ENCODE assay signal across 12 cellular contexts in genomic region chr3:5002174-5002870, GRCh38. TPM values are rescaled to one million over a fixed set of nuclear protein-coding genes. Genes with fewer than 3 reads are reported as not detected.
DNase-seq lines count a peak whose midpoint lies in the region; ATAC-seq and TF ChIP-seq lines count a peak whose summit lies in the region.
"Had no signal": no experiment of that assay in that cellular context is flagged by ENCODE, and none has a peak within 500 bp of the region (broad histone marks: within the 10 kb centered on the region; RNA-seq: fewer than 3 reads in every experiment).

No MANE protein-coding gene starts in this region.

- ATAC-seq in CD8-positive, alpha-beta T cell = peak; percentile 75
- ATAC-seq in GM21423 (IDR thresholded peaks at IDR 0.05; ENCODE audit: unreplicated experiment) (no peak), HG02970 (IDR thresholded peaks at IDR 0.05; ENCODE audit: low FRiP score, unreplicated experiment) (no peak)

- no peak overlapping the region for H3K4me3 Mint-ChIP-seq in CD8-positive, alpha-beta T cell
- H3K4me3 Mint-ChIP-seq in T-helper 1 cell treated with Interleukin-12 subunit alpha and Interleukin-12 subunit beta and Interleukin-4 antibody, amounts not matched to agents 30 μg/mL and 1 μg/mL, for 36 hours = peak overlapping the region; percentile 30

- no peaks in the 10 kb centered on the region for H3K27me3 ChIP-seq in CD8-positive, alpha-beta T cell (ENCODE audit: insufficient read depth, low read length)
- H3K27me3 ChIP-seq in neural cell (ENCODE audit: insufficient read depth, low read depth, low read length) = no peaks in the 10 kb centered on the region
- H3K27me3 ChIP-seq: colonic mucosa had no signal

- H3K9me2 ChIP-seq in neural cell (ENCODE audit: insufficient read depth, low read length) = no peaks in the 10 kb centered on the region

- H3K27ac ChIP-seq in CD8-positive, alpha-beta T cell (ENCODE audit: low read depth, low read length) = no peak overlapping the region
- peak overlapping the region; percentile 37 for H3K27ac ChIP-seq in neural cell (ENCODE audit: low read length)
- H3K27ac ChIP-seq: C4-2B, colonic mucosa had no signal

- H3K36me3 Mint-ChIP-seq in CD8-positive, alpha-beta T cell = no peaks in the 10 kb centered on the region
- H3K36me3 Mint-ChIP-seq in T-helper 1 cell treated with Interleukin-12 subunit alpha and Interleukin-12 subunit beta and Interleukin-4 antibody, amounts not matched to agents 30 μg/mL and 1 μg/mL, for 36 hours (ENCODE audit: low read depth) = no peaks in the 10 kb centered on the region

- peak overlapping the region; percentile 79 for H3K27ac Mint-ChIP-seq in CD8-positive, alpha-beta T cell
- H3K27ac Mint-ChIP-seq in T-helper 1 cell treated with Interleukin-12 subunit alpha and Interleukin-12 subunit beta and Interleukin-4 antibody, amounts not matched to agents 30 μg/mL and 1 μg/mL, for 36 hours = peak overlapping the region; percentile 86

- H3K4me1 Mint-ChIP-seq in CD8-positive, alpha-beta T cell (ENCODE audit: low read depth) = peaks cover 26% of the 10 kb centered on the region
- H3K4me1 Mint-ChIP-seq in T-helper 1 cell treated with Interleukin-12 subunit alpha and Interleukin-12 subunit beta and Interleukin-4 antibody, amounts not matched to agents 30 μg/mL and 1 μg/mL, for 36 hours (ENCODE audit: low read depth) = peaks cover 52% of the 10 kb centered on the region

- H3K9ac ChIP-seq in neural cell (ENCODE audit: low read length) = no peak overlapping the region

- TF ChIP-seq CTCF in CD8-positive, alpha-beta T cell (IDR thresholded peaks at IDR 0.05) = no peak
- no peak for TF ChIP-seq CTCF in neural cell (IDR thresholded peaks at IDR 0.05; ENCODE audit: poor library complexity, severe bottlenecking)

- peak; percentile 11 for TF ChIP-seq RAD21 in neural cell (conservative IDR thresholded peaks at IDR 0.05)

- POLR2A ChIA-PET in CD8-positive, alpha-beta T cell (lab: Charles Lee) = interaction anchor here (1.1 kb wide), 1 partner anchor 15 kb away, joined by 3 read pairs; no protein-coding TSS in a partner anchor

- H3K36me3 ChIP-seq in CD8-positive, alpha-beta T cell (ENCODE audit: insufficient read depth, low read length) = no peaks in the 10 kb centered on the region
- H3K36me3 ChIP-seq in neural cell (ENCODE audit: insufficient read depth, low read length) = no peaks in the 10 kb centered on the region
- H3K36me3 ChIP-seq: colonic mucosa, HAP-1 had no signal

- H3K4me2 ChIP-seq in neural cell (ENCODE audit: low read length) = no peak overlapping the region

- no peak overlapping the region for H3K4me3 ChIP-seq in CD8-positive, alpha-beta T cell (ENCODE audit: low read depth, low read length)
- H3K4me3 ChIP-seq in neural cell (ENCODE audit: low read length) = no peak overlapping the region
- H3K4me3 ChIP-seq: colonic mucosa, HAP-1 had no signal

- no peaks in the 10 kb centered on the region for H3K9me3 Mint-ChIP-seq in CD8-positive, alpha-beta T cell
- H3K9me3 Mint-ChIP-seq in T-helper 1 cell treated with Interleukin-12 subunit alpha and Interleukin-12 subunit beta and Interleukin-4 antibody, amounts not matched to agents 30 μg/mL and 1 μg/mL, for 36 hours = no peaks in the 10 kb centered on the region

- no peaks in the 10 kb centered on the region for H3F3A ChIP-seq in neural cell (ENCODE audit: insufficient read depth, low read length, poor library complexity, severe bottlenecking)

- TF ChIP-seq EP300 in neural cell (conservative IDR thresholded peaks at IDR 0.05; ENCODE audit: poor library complexity, severe bottlenecking) = peak; percentile 53

- intact Hi-C loops in CD8-positive, alpha-beta T cell (cut with DNase I, micrococcal nuclease) = loop anchor here (2.0 kb wide), 1 partner anchor 18 kb away; no protein-coding TSS in a partner anchor

- no peaks in the 10 kb centered on the region for H3K79me2 ChIP-seq in neural cell (replicated peaks; ENCODE audit: insufficient read depth, low read length)

- no peaks in the 10 kb centered on the region for H3K27me3 Mint-ChIP-seq in CD8-positive, alpha-beta T cell (ENCODE audit: low read depth)
- H3K27me3 Mint-ChIP-seq in T-helper 1 cell treated with Interleukin-12 subunit alpha and Interleukin-12 subunit beta and Interleukin-4 antibody, amounts not matched to agents 30 μg/mL and 1 μg/mL, for 36 hours (ENCODE audit: low read depth) = no peaks in the 10 kb centered on the region

- H3K4me1 ChIP-seq in CD8-positive, alpha-beta T cell (ENCODE audit: insufficient read depth, low read length) = peaks cover 9% of the 10 kb centered on the region
- H3K4me1 ChIP-seq: colonic mucosa had no signal

- H3K9me3 ChIP-seq in CD8-positive, alpha-beta T cell (ENCODE audit: low read length) = no peaks in the 10 kb centered on the region
- H3K9me3 ChIP-seq in neural cell (ENCODE audit: low read length) = no peaks in the 10 kb centered on the region
- H3K9me3 ChIP-seq: colonic mucosa, HAP-1 had no signal

- CTCF ChIA-PET in CD8-positive, alpha-beta T cell (lab: Charles Lee) = interaction anchor here (1.0 to 1.6 kb wide), 4 partner anchors 16 to 180 kb away, joined by 3 to 4 read pairs (median 3); no protein-coding TSS in a partner anchor

- H2AFZ ChIP-seq in neural cell (ENCODE audit: low read depth, low read length) = no peak overlapping the region

- no peaks in the 10 kb centered on the region for H4K20me1 ChIP-seq in neural cell (ENCODE audit: insufficient read depth)

- peak in 4 of 7 experiments; percentile 47 to 82 (median 57) for DNase-seq in CD8-positive, alpha-beta T cell
- peak; percentile 81 for DNase-seq in activated effector memory CD4-positive, alpha-beta T cell treated with anti-CD3 and anti-CD28 coated beads, Interleukin-2, amount 50 U/mL, for 16 hours
- DNase-seq in H4 (ENCODE audit: low spot score) (no peak), Ammon's horn (ENCODE audit: low spot score) (no peak)
- DNase-seq: colonic mucosa, NCI-H510A treated with DMSO at 0.1 percent for 48 hours had no signal

TF ChIP-seq in neural cell, 6 proteins besides CTCF, POLR2A, EP300 and RAD21:
- no peak for TF ChIP-seq TAF1 (IDR thresholded peaks at IDR 0.05; ENCODE audit: low read depth)
- TF ChIP-seq MXI1 (conservative IDR thresholded peaks at IDR 0.05; ENCODE audit: poor library complexity, severe bottlenecking) = no peak
- TF ChIP-seq POLR2AphosphoS5 (IDR thresholded peaks at IDR 0.05) = no peak
- TF ChIP-seq EZH2 (IDR thresholded peaks at IDR 0.05; ENCODE audit: borderline replicate concordance, insufficient read depth, low read length, poor library complexity, severe bottlenecking) = no peak
- no peak for TF ChIP-seq SMC3 (conservative IDR thresholded peaks at IDR 0.05; ENCODE audit: poor library complexity)
- TF ChIP-seq, protein P1, sequence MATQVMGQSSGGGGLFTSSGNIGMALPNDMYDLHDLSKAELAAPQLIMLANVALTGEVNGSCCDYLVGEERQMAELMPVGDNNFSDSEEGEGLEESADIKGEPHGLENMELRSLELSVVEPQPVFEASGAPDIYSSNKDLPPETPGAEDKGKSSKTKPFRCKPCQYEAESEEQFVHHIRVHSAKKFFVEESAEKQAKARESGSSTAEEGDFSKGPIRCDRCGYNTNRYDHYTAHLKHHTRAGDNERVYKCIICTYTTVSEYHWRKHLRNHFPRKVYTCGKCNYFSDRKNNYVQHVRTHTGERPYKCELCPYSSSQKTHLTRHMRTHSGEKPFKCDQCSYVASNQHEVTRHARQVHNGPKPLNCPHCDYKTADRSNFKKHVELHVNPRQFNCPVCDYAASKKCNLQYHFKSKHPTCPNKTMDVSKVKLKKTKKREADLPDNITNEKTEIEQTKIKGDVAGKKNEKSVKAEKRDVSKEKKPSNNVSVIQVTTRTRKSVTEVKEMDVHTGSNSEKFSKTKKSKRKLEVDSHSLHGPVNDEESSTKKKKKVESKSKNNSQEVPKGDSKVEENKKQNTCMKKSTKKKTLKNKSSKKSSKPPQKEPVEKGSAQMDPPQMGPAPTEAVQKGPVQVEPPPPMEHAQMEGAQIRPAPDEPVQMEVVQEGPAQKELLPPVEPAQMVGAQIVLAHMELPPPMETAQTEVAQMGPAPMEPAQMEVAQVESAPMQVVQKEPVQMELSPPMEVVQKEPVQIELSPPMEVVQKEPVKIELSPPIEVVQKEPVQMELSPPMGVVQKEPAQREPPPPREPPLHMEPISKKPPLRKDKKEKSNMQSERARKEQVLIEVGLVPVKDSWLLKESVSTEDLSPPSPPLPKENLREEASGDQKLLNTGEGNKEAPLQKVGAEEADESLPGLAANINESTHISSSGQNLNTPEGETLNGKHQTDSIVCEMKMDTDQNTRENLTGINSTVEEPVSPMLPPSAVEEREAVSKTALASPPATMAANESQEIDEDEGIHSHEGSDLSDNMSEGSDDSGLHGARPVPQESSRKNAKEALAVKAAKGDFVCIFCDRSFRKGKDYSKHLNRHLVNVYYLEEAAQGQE (IDR thresholded peaks at IDR 0.05; ENCODE audit: borderline replicate concordance) = no peak

RNA-seq across cellular contexts. Expression of gene BHLHE40, which starts 23.1 kb away (rescaled TPM):
- total RNA-seq in CD8-positive, alpha-beta T cell = 100 to 1,000 TPM; 246 to 253 TPM
- polyA plus RNA-seq in neural cell = 0.10 TPM in 1 of 2 replicates, not detected in the other
- polyA minus RNA-seq in neural cell = 0.23 and 0.24 TPM in 2 replicates
- total RNA-seq in H4 (2014; rRNA removed; shearing (Covaris generic)) = 28.0 and 38.3 TPM in 2 replicates

Comparison
In these comparisons a context has a peak if more than half of its experiments do, and no peak if none do; other contexts are left out.
1. DNase-seq: peak in CD8-positive, alpha-beta T cell (4 of 7) and activated effector memory CD4-positive, alpha-beta T cell treated with anti-CD3 and anti-CD28 coated beads, Interleukin-2, amount 50 U/mL, for 16 hours (single experiment); none in H4 (single experiment) and Ammon's horn (single experiment).